ENCODE assay signal across 11 cellular contexts in the genomic region with DNA sequence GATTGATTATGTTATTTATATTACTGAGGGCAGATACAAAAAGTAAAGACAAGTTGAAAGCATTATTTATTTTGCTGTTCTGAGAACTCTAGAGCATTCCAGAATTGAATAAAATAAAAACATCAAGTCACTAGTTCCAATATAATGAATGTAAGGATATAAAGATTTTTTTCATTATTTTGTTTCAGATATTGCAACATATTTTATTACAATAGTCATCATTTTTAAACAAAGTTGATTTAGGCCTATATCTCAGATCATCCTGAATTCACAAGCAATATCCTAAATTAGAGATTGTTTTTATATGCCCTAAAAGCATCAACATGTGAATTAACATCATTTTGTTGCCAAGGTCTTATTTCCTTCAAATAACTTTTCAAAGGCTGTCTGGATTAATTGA.
"Had no signal": no experiment of that assay in that cellular context is flagged by ENCODE, and none has a peak within 500 bp of the region (broad histone marks: within the 10 kb centered on the region; RNA-seq: fewer than 3 reads in every experiment).

No MANE protein-coding gene starts in this region.

- DNase-seq: GM23248, GOT3, H7, H9, HCEC 1CT, HFFc6 had no signal

- H3K4me2 ChIP-seq: GM23338 had no signal

- H3K4me3 ChIP-seq: GM23248, GM23338, HAP-1 had no signal

- ATAC-seq: GM23338, HCT116 had no signal

- H3K27ac ChIP-seq: GM23248 had no signal

- FAIRE-seq: H1, H54 had no signal

- H3K9ac ChIP-seq: GM23248 had no signal

- H3K36me3 ChIP-seq: HAP-1 had no signal

- H3K9me3 ChIP-seq: HAP-1 had no signal

- H2AFZ ChIP-seq: GM23248, GM23338 had no signal

- H3K4me1 ChIP-seq: HAP-1 had no signal
